In genomic region chrX:115690554-115691216, GRCh38 we compare ENCODE assay signal across 8 cellular contexts.
DNase-seq lines count a peak whose midpoint lies in the region; ATAC-seq lines count a peak whose summit lies in the region.

No MANE protein-coding gene starts in this region.

- DNase-seq in Caki2 (ENCODE audit: low read depth) (peak; percentile 62), NCI-H2227 (lab: John Stamatoyannopoulos, UW; ENCODE audit: unreplicated experiment) (peak; percentile 87), fibroblast of the conjunctiva (ENCODE audit: low read depth) (peak; percentile 72), non-pigmented ciliary epithelial cell (ENCODE audit: low read depth) (peak; percentile 57), aorta (peak; percentile 40 to 60)
- peak; percentile 29 for DNase-seq in activated CD8-positive, alpha-beta memory T cell treated with anti-CD3 and anti-CD28 coated beads, Interleukin-2, amount 50 U/mL, for 4 hours

- in situ Hi-C loops in Caki2 (cut with HindIII; ENCODE audit: low pct_unique_long_range_greater_than_20kb, low sequenced_read_pairs) = no loop called here

- 6 to 7% methylated on average over 4 of the region's 4 CpGs for WGBS in aorta, 2 donors

- H3K4me3 ChIP-seq in aorta (ENCODE audit: low read length in 2 of 2) = no peak overlapping the region

- H3K9me3 ChIP-seq in aorta (ENCODE audit: control insufficient read depth, low read length) = no peaks in the 10 kb centered on the region

- H3K27me3 ChIP-seq in aorta (ENCODE audit: control insufficient read depth in 1 of 2, insufficient read depth in 2 of 2, low read length in 1 of 2) = no peaks in the 10 kb centered on the region

- intact Hi-C loops in aorta (cut with DNase I) = loop anchor here in 1 of 2 donors (5.0 kb wide), 1 partner anchor 363 kb away; no protein-coding TSS in a partner anchor

- H3K4me1 ChIP-seq in aorta (ENCODE audit: control insufficient read depth in 1 of 2, insufficient read depth in 2 of 2, low read length in 2 of 2) = no peaks in the 10 kb centered on the region

- ATAC-seq in GM19328 (IDR thresholded peaks at IDR 0.05; ENCODE audit: unreplicated experiment) (peak; percentile 85), HG03378 (IDR thresholded peaks at IDR 0.05; ENCODE audit: unreplicated experiment) (peak; percentile 93), aorta (ENCODE audit: low FRiP score) (peak; percentile 90)

- no peaks in the 10 kb centered on the region for H3K36me3 ChIP-seq in aorta (ENCODE audit: control insufficient read depth in 1 of 2, insufficient read depth in 2 of 2, low read length in 1 of 2)

- peak overlapping the region in 1 of 2 donors; percentile 36 for H3K27ac ChIP-seq in aorta (ENCODE audit: low read depth in 1 of 2, low read length in 2 of 2)

Comparison
In these comparisons a context has a peak if more than half of its experiments do, and no peak if none do; other contexts are left out.
1. DNase-seq: peak in every context shown above with its lines; median percentile 87 in NCI-H2227; 72 in fibroblast of the conjunctiva; 62 in Caki2; 57 in non-pigmented ciliary epithelial cell; 50 in aorta; 29 in activated CD8-positive, alpha-beta memory T cell treated with anti-CD3 and anti-CD28 coated beads, Interleukin-2, amount 50 U/mL, for 4 hours.